6 cellular contexts compared by ENCODE assay signal in genomic region chr22:19630614-19631013, GRCh38.
"Had no signal": no experiment of that assay in that cellular context is flagged by ENCODE, and none has a peak within 500 bp of the region (broad histone marks: within the 10 kb centered on the region; RNA-seq: fewer than 3 reads in every experiment).

No MANE protein-coding gene starts in this region.

- H3K36me3 ChIP-seq: Peyer's patch, SJCRH30 had no signal

- H3K27me3 ChIP-seq: Peyer's patch, SJCRH30 had no signal

- H3K9me3 ChIP-seq: Peyer's patch, SJCRH30 had no signal

- H3K36me3 Mint-ChIP-seq: IgD-negative memory B cell had no signal

- H3K27ac Mint-ChIP-seq: IgD-negative memory B cell had no signal

- H3K4me3 Mint-ChIP-seq: IgD-negative memory B cell had no signal

- H3K4me1 ChIP-seq: Peyer's patch, SJCRH30 had no signal

- H2AFZ ChIP-seq: PC-9 had no signal

- H3K27ac ChIP-seq: HL-60, PC-9, Peyer's patch, SJCRH30 had no signal

- H3K4me2 ChIP-seq: PC-9 had no signal

- H3K4me3 ChIP-seq: PC-9, Peyer's patch, SJCRH30 had no signal

- H3K9me3 Mint-ChIP-seq: IgD-negative memory B cell had no signal

- DNase-seq: NCI-H1436 treated with DMSO at 0.1 percent for 48 hours had no signal
